ENCODE assay signal across 8 cellular contexts in genomic region chr9:95963659-95964058, GRCh38.
"Had no signal": no experiment of that assay in that cellular context is flagged by ENCODE, and none has a peak within 500 bp of the region (broad histone marks: within the 10 kb centered on the region; RNA-seq: fewer than 3 reads in every experiment).

No MANE protein-coding gene starts in this region.

- H3K4me1 ChIP-seq: HAP-1 had no signal

- ATAC-seq: GM23338, HCT116, K562 had no signal

- FAIRE-seq: H1, HTR-8/SVneo, K562 had no signal

- DNase-seq: H7, HFFc6 had no signal

- H3K4me3 ChIP-seq: GM23338, HAP-1, K562 had no signal

- H3K9me3 ChIP-seq: HAP-1 had no signal
